1 cellular context compared by ENCODE assay signal in the genomic region with DNA sequence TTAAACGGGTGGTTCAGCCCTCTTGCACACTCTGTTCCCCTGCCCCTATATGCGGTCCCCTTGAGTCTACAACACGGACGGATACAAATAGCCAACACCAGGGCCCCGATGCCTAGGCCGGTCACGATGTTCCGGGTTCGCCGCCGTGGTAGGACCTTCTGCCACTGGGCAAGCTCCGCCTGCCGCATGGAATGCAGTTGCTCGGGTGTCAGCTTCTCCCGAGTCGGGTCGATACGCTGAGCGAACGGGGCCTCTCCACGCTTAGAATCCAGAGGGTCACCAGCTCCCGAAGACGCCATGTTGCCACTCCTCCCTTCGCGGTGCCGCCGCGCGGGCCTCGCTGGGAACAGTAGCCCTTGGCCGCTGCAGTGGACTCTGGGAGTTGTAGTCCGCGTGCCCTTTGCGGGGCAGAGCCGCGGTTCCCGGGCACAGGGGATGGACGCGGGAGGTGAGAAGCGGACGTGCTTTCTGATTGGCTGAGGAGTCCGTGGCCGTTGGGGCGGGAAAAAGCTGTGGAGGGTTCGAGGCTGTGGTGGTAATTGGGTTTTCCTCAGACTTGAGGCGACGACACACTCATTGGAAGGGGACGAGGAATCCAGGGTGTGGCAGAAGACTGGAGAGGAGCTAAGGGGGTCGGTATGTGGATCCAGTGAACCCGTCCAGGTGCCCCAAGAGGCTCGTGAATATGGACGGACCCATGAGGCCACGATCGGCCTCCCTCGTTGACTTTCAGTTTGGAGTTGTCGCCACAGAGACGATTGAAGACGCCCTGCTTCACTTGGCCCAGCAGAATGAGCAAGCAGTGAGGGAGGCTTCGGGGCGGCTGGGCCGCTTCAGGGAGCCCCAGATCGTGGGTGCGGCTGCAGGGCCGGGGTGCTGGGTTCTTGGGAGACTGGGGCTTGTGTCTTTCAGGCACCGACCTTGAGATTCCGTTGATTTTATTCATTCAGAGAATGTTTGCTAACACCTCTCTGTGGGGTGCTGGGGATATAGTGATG.
TF ChIP-seq lines count a peak whose summit lies in the region.

A gene with protein sequence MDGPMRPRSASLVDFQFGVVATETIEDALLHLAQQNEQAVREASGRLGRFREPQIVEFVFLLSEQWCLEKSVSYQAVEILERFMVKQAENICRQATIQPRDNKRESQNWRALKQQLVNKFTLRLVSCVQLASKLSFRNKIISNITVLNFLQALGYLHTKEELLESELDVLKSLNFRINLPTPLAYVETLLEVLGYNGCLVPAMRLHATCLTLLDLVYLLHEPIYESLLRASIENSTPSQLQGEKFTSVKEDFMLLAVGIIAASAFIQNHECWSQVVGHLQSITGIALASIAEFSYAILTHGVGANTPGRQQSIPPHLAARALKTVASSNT (plus strand): TSS at position 479 of the 998 bp plus-strand sequence. CDS start 207 bp downstream, at position 686.
A gene with protein sequence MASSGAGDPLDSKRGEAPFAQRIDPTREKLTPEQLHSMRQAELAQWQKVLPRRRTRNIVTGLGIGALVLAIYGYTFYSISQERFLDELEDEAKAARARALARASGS (minus strand): TSS at position 322 of the 998 bp plus-strand sequence. CDS start 23 bp downstream, at position 299.

TF ChIP-seq in neural cell, 6 proteins besides CTCF, POLR2A, EP300 and RAD21 (continued from another document):
- no peak for TF ChIP-seq SMC3 (conservative IDR thresholded peaks at IDR 0.05; ENCODE audit: poor library complexity)
